ENCODE assay signal across 1 cellular context in the genomic region with DNA sequence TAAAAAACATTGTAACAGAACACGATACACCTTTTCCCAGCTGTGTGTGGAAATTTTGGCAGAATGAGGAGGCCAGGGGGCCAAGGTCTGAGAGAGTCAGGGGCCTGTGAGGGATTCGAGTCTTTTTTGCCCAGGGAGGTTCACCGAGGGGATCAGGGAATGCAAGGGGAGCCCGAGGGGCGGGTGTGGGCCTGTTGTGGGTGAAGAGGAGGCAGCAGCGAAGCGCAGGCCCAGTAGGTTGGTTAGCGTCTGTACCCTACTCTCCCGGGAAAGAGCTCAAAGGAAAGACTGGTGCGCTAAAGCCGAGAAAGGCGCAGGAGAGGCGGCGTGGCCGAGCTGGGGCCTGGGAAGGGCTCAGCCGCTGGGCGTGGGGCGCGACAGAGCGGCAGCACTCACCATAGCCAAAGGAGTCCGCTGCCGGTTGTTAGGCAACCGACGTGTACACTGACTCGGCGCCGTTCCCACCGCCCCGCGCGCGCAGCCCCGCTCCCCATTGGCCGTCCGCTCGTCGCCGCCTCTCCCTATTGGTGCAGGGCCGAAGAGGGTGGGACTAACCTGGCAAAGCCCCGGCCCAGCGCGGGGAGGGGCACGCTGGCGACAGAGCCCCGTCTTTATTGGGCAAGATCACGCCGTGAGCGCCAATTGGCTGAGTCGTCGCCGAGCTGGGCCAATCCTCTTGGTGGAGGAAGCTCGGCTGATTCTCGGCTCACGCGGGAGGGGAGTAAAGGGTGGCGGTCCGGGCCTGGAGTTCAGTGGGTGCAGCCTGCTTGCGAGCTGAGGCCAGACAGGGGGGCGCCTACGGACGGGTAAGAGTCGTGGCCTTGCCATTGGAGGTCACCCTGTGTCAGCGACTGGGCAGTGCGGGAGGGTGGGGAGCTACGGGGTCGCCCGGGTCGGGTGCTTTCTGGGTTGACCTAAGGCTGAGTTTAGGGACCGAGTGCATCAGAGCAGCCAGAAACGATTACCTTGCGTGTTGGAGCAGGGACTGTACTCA.
A peak's percentile ranks its signal among the peaks of the same experiment; 100 is the strongest.
TF ChIP-seq lines count a peak whose summit lies in the region.

Gene CETN2 (minus strand): TSS at position 446 of the 994 bp plus-strand sequence. CDS start 47 bp downstream, at position 399.
Gene NSDHL (plus strand): TSS at position 752 of the 994 bp plus-strand sequence. CDS start 15,262 bp downstream, outside the sequence.

TF ChIP-seq in HepG2, 621 proteins besides CTCF, POLR2A, EP300 and RAD21 (continued from another document and continues in another):
- peak; percentile 30; the same call in 1 of the 2 replicates for TF ChIP-seq TFDP2 (CRISPR knock-in tag; IDR thresholded peaks at IDR 0.05)
- TF ChIP-seq, protein P1, sequence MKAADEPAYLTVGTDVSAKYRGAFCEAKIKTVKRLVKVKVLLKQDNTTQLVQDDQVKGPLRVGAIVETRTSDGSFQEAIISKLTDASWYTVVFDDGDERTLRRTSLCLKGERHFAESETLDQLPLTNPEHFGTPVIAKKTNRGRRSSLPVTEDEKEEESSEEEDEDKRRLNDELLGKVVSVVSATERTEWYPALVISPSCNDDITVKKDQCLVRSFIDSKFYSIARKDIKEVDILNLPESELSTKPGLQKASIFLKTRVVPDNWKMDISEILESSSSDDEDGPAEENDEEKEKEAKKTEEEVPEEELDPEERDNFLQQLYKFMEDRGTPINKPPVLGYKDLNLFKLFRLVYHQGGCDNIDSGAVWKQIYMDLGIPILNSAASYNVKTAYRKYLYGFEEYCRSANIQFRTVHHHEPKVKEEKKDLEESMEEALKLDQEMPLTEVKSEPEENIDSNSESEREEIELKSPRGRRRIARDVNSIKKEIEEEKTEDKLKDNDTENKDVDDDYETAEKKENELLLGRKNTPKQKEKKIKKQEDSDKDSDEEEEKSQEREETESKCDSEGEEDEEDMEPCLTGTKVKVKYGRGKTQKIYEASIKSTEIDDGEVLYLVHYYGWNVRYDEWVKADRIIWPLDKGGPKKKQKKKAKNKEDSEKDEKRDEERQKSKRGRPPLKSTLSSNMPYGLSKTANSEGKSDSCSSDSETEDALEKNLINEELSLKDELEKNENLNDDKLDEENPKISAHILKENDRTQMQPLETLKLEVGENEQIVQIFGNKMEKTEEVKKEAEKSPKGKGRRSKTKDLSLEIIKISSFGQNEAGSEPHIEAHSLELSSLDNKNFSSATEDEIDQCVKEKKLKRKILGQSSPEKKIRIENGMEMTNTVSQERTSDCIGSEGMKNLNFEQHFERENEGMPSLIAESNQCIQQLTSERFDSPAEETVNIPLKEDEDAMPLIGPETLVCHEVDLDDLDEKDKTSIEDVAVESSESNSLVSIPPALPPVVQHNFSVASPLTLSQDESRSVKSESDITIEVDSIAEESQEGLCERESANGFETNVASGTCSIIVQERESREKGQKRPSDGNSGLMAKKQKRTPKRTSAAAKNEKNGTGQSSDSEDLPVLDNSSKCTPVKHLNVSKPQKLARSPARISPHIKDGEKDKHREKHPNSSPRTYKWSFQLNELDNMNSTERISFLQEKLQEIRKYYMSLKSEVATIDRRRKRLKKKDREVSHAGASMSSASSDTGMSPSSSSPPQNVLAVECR (CRISPR knock-in tag; IDR thresholded peaks at IDR 0.05; ENCODE audit: borderline replicate concordance), result peak; percentile 90
- TF ChIP-seq CEBPB (IDR thresholded peaks at IDR 0.05; ENCODE audit: borderline replicate concordance, low read depth, low read length), result peak; percentile 85
- 0 out of 2 replicates have a peak, but pooled peaks have one; percentile 33 for TF ChIP-seq POGK (CRISPR knock-in tag; conservative IDR thresholded peaks at IDR 0.05)
- peak; percentile 61; the same call in 1 of the 2 replicates for TF ChIP-seq PHF21A (CRISPR knock-in tag; IDR thresholded peaks at IDR 0.05)
- TF ChIP-seq RBFOX2 (IDR thresholded peaks at IDR 0.05; ENCODE audit: low read depth, low read length), result peak; percentile 71
- no peak for TF ChIP-seq ZNF367 (CRISPR knock-in tag; IDR thresholded peaks at IDR 0.05; ENCODE audit: borderline replicate concordance)
- peak; percentile 56 for TF ChIP-seq HNF4A (CRISPR knock-in tag; IDR thresholded peaks at IDR 0.05)
- TF ChIP-seq, protein P2, sequence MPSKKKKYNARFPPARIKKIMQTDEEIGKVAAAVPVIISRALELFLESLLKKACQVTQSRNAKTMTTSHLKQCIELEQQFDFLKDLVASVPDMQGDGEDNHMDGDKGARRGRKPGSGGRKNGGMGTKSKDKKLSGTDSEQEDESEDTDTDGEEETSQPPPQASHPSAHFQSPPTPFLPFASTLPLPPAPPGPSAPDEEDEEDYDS (CRISPR knock-in tag; IDR thresholded peaks at IDR 0.05), result peak; percentile 69; the same call in 1 of the 2 replicates
- TF ChIP-seq PHF8 (CRISPR knock-in tag; IDR thresholded peaks at IDR 0.05), result peak; percentile 69
- peak; percentile 76 for TF ChIP-seq GATAD1 (CRISPR knock-in tag; IDR thresholded peaks at IDR 0.05)
- TF ChIP-seq ATRX (CRISPR knock-in tag; IDR thresholded peaks at IDR 0.05; ENCODE audit: borderline replicate concordance), result no peak
- TF ChIP-seq HNRNPL (IDR thresholded peaks at IDR 0.05; ENCODE audit: low read depth, low read length), result peak; percentile 22; the same call in 1 of the 2 replicates
- TF ChIP-seq TAF1 (CRISPR knock-in tag; IDR thresholded peaks at IDR 0.05), result peak; percentile 66
- peak; percentile 65; the same call in 1 of the 2 replicates for TF ChIP-seq YEATS4 (CRISPR knock-in tag; IDR thresholded peaks at IDR 0.05; ENCODE audit: borderline replicate concordance)
- TF ChIP-seq MXI1 (IDR thresholded peaks at IDR 0.05; ENCODE audit: borderline replicate concordance, low read depth, low read length), result peak; percentile 69; the same call in 1 of the 3 replicates
- TF ChIP-seq PATZ1 (CRISPR knock-in tag; IDR thresholded peaks at IDR 0.05), result 0 out of 2 replicates have a peak, but pooled peaks have one; percentile 15
- TF ChIP-seq HMGXB4 (CRISPR knock-in tag; IDR thresholded peaks at IDR 0.05; ENCODE audit: borderline replicate concordance in 1 of 2, low read depth in 1 of 2), result peak in 1 of 2 experiments; percentile 66; a peak in 2 of 4 replicates
- peak; percentile 69; the same call in 1 of the 2 replicates for TF ChIP-seq HOMEZ (CRISPR knock-in tag; IDR thresholded peaks at IDR 0.05; ENCODE audit: low read depth)
- TF ChIP-seq NR2F1 (CRISPR knock-in tag; IDR thresholded peaks at IDR 0.05), result peak; percentile 16 to 47; a peak in 1 of 4 replicates
- TF ChIP-seq ARNTL (CRISPR knock-in tag; IDR thresholded peaks at IDR 0.05), result peak; percentile 71; the same call in 1 of the 2 replicates
- TF ChIP-seq NRL (CRISPR knock-in tag; IDR thresholded peaks at IDR 0.05; ENCODE audit: borderline replicate concordance), result peak; percentile 63; the same call in 1 of the 2 replicates
- peak; percentile 44; the same call in 1 of the 2 replicates for TF ChIP-seq ZNF607 (CRISPR knock-in tag; IDR thresholded peaks at IDR 0.05; ENCODE audit: borderline replicate concordance)
- TF ChIP-seq RFX3 (CRISPR knock-in tag; IDR thresholded peaks at IDR 0.05), result peak; percentile 64
- TF ChIP-seq POGZ (CRISPR knock-in tag; IDR thresholded peaks at IDR 0.05), result peak; percentile 65; the same call in 1 of the 2 replicates
- TF ChIP-seq RXRA (CRISPR knock-in tag; IDR thresholded peaks at IDR 0.05), result peak; percentile 54; the same call in 1 of the 2 replicates
- no peak for TF ChIP-seq ZFP41 (CRISPR knock-in tag; IDR thresholded peaks at IDR 0.05; ENCODE audit: borderline replicate concordance)
- TF ChIP-seq CBFB (CRISPR knock-in tag; IDR thresholded peaks at IDR 0.05), result no peak
- TF ChIP-seq DNMT3B (CRISPR knock-in tag; conservative IDR thresholded peaks at IDR 0.05), result no peak
- no peak for TF ChIP-seq AHDC1 (CRISPR knock-in tag; IDR thresholded peaks at IDR 0.05; ENCODE audit: borderline replicate concordance)
